Comparison of ENCODE assay signal across 14 cellular contexts in genomic region chr3:151903501-151903991, GRCh38. TPM values are rescaled to one million over a fixed set of nuclear protein-coding genes. Genes with fewer than 3 reads are reported as not detected.
DNase-seq lines count a peak whose midpoint lies in the region; ATAC-seq, FAIRE-seq and TF ChIP-seq lines count a peak whose summit lies in the region.
"Had no signal": no experiment of that assay in that cellular context is flagged by ENCODE, and none has a peak within 500 bp of the region (broad histone marks: within the 10 kb centered on the region; RNA-seq: fewer than 3 reads in every experiment).

No MANE protein-coding gene starts in this region.

- DNase-seq in AG09319 (ENCODE audit: extremely low read depth, low read depth) (peak; percentile 49), MG63 (peak; percentile 62), bronchial epithelial cell (ENCODE audit: low read depth) (peak; percentile 21), lung microvascular endothelial cell (ENCODE audit: low read depth in 2 of 2) (peak; percentile 74 to 94)
- no peak for DNase-seq in activated CD4-positive, CD25-positive, alpha-beta regulatory T cell (lab: John Stamatoyannopoulos, UW)
- DNase-seq in activated CD4-positive, alpha-beta T cell treated with anti-CD3 and anti-CD28 coated beads for 4 hours: no peak
- DNase-seq in stimulated activated naive CD4-positive, alpha-beta T cell (lab: John Stamatoyannopoulos, UW): no peak
- DNase-seq: immature natural killer cell, NCI-H187 had no signal

- H3K27me3 ChIP-seq in MG63 (no peaks in the 10 kb centered on the region), bronchial epithelial cell (ENCODE audit: control insufficient read depth, insufficient read depth, low read length) (no peaks in the 10 kb centered on the region)
- H3K27me3 ChIP-seq: ovary had no signal

- no peak for FAIRE-seq in bronchial epithelial cell (lab: Jason Lieb, UNC)

- no peak for TF ChIP-seq CTCF in AG09319 (IDR thresholded peaks at IDR 0.05; ENCODE audit: low read depth, low read length)
- TF ChIP-seq CTCF in bronchial epithelial cell (IDR thresholded peaks at IDR 0.05; ENCODE audit: insufficient read depth, low read length, severe bottlenecking): no peak

- 0 out of 2 replicates have a peak, but pooled peaks cover 3% of the 10 kb centered on the region for H3K9me3 ChIP-seq in MG63
- H3K9me3 ChIP-seq: ovary had no signal

- H3K4me3 ChIP-seq in MG63: no peak overlapping the region
- H3K4me3 ChIP-seq in bronchial epithelial cell (ENCODE audit: low read depth, low read length): no peak overlapping the region
- H3K4me3 ChIP-seq: ovary had no signal

- no peak for ATAC-seq in HG02840 (IDR thresholded peaks at IDR 0.05; ENCODE audit: low FRiP score, unreplicated experiment)
- ATAC-seq: activated CD4-positive, CD25-positive, alpha-beta regulatory T cell treated with anti-CD3 and anti-CD28 coated beads, Interleukin-2, amount 50 U/mL, for 24 hours; activated T-helper 17 cell treated with anti-CD3 and anti-CD28 coated beads, Interleukin-2, amount 50 U/mL, for 72 hours; Panc1 had no signal

- H3K36me3 ChIP-seq in MG63: no peaks in the 10 kb centered on the region
- H3K36me3 ChIP-seq in bronchial epithelial cell (ENCODE audit: control insufficient read depth, insufficient read depth, low read length): no peaks in the 10 kb centered on the region
- H3K36me3 ChIP-seq: ovary had no signal

RNA-seq across cellular contexts. Expression of gene SUCNR1, which starts 30.1 kb away (rescaled TPM):
- not detected in 2 replicates for total RNA-seq in MG63 (2014; rRNA removed; shearing (Covaris generic); ENCODE audit: low replicate concordance)
- total RNA-seq in bronchial epithelial cell (not detected in 2 replicates), lung microvascular endothelial cell (not detected in 2 replicates)
- total RNA-seq: activated T-helper 17 cell treated with anti-CD3 and anti-CD28 coated beads, Interleukin-2, amount 50 U/mL, for 72 hours had no signal

Comparison
In these comparisons a context has a peak if more than half of its experiments do, and no peak if none do; other contexts are left out.
1. DNase-seq: peak in AG09319 (single experiment), MG63 (single experiment), bronchial epithelial cell (single experiment) and lung microvascular endothelial cell (2 of 2); none in activated CD4-positive, CD25-positive, alpha-beta regulatory T cell (0 of 4), activated CD4-positive, alpha-beta T cell treated with anti-CD3 and anti-CD28 coated beads for 4 hours (0 of 2) and stimulated activated naive CD4-positive, alpha-beta T cell (0 of 6).